Comparison of ENCODE assay signal across 19 cellular contexts in genomic region chr6:161251345-161251744, GRCh38.
"Had no signal": no experiment of that assay in that cellular context is flagged by ENCODE, and none has a peak within 500 bp of the region (broad histone marks: within the 10 kb centered on the region; RNA-seq: fewer than 3 reads in every experiment).

No MANE protein-coding gene starts in this region.

- H3K4me3 Mint-ChIP-seq: naive thymus-derived CD8-positive, alpha-beta T cell had no signal

- ATAC-seq: esophagus mucosa; heart right ventricle; mucosa of descending colon; naive thymus-derived CD8-positive, alpha-beta T cell; psoas muscle; right lobe of liver had no signal

- DNase-seq: cerebellar nuclear complex; dermis blood vessel endothelial cell; heart right ventricle; hypothalamus; kidney glomerular epithelial cell; mammary epithelial cell; mucosa of descending colon; naive thymus-derived CD8-positive, alpha-beta T cell; psoas muscle; retina; right lobe of liver; stimulated activated CD4-positive, alpha-beta T cell treated with anti-CD3 and anti-CD28 coated beads, Interleukin-2, amount 100 ng/mL, for 24 hours; stimulated activated naive CD4-positive, alpha-beta T cell; stomach; substantia nigra; transverse colon had no signal

- H3K79me2 ChIP-seq: parathyroid adenoma had no signal

- H3K9me3 Mint-ChIP-seq: naive thymus-derived CD8-positive, alpha-beta T cell had no signal

- H3K36me3 ChIP-seq: right lobe of liver, thoracic aorta, transverse colon had no signal

- H3K27ac ChIP-seq: heart right ventricle, parathyroid adenoma, psoas muscle, right lobe of liver, stomach, thoracic aorta, transverse colon had no signal

- H3K27me3 Mint-ChIP-seq: naive thymus-derived CD8-positive, alpha-beta T cell had no signal

- H3K4me1 ChIP-seq: parathyroid adenoma, psoas muscle, right lobe of liver had no signal

- H3K27me3 ChIP-seq: heart right ventricle, right lobe of liver, stomach, transverse colon had no signal

- H3K9me3 ChIP-seq: mucosa of descending colon, psoas muscle, right lobe of liver, stomach, thoracic aorta, transverse colon had no signal

- H3K9ac ChIP-seq: parathyroid adenoma had no signal

- H3K4me3 ChIP-seq: heart right ventricle, mucosa of descending colon, psoas muscle, right lobe of liver, stomach, thoracic aorta, transverse colon had no signal

- H2AFZ ChIP-seq: parathyroid adenoma had no signal
